9 cellular contexts compared by ENCODE assay signal in genomic region chr19:54325194-54325621, GRCh38. TPM values are rescaled to one million over a fixed set of nuclear protein-coding genes. Genes with fewer than 3 reads are reported as not detected.
DNase-seq lines count a peak whose midpoint lies in the region; ATAC-seq and TF ChIP-seq lines count a peak whose summit lies in the region.
"Had no signal": no experiment of that assay in that cellular context is flagged by ENCODE, and none has a peak within 500 bp of the region (broad histone marks: within the 10 kb centered on the region; RNA-seq: fewer than 3 reads in every experiment).

No MANE protein-coding gene starts in this region.

- H3K4me2 ChIP-seq in BLaER1 treated with 17β-estradiol and CSF1 and Interleukin-3, amounts not matched to agents 10 nM and 100 nM: peak overlapping the region; percentile 22 to 72 (median 55)
- H3K4me2 ChIP-seq in GM23338 (0 out of 2 replicates have a peak overlapping the region, but pooled peaks have one; percentile 50), OCI-LY3 (ENCODE audit: low read length) (peak overlapping the region; percentile 3; the same call in 1 of the 2 replicates)

- H3K27ac ChIP-seq in BLaER1 treated with 17β-estradiol and CSF1 and Interleukin-3, amounts not matched to agents 10 nM and 100 nM: peak overlapping the region in 10 of 11 experiments; percentile 34 to 73 (median 56); a peak in 16 of 22 replicates
- H3K27ac ChIP-seq in GM23338 (ENCODE audit: low read depth) (no peak overlapping the region), OCI-LY3 (ENCODE audit: low read length) (no peak overlapping the region), gastroesophageal sphincter (no peak overlapping the region)

- peaks cover 26% of the 10 kb centered on the region for H3K9me3 Mint-ChIP-seq in GM23338
- no peaks in the 10 kb centered on the region for H3K9me3 Mint-ChIP-seq in activated T-helper 17 cell treated with anti-CD3 and anti-CD28 coated beads, Interleukin-2, amount 50 U/mL, for 72 hours
- H3K9me3 Mint-ChIP-seq: IgD-negative memory B cell had no signal

- no peaks in the 10 kb centered on the region for H3K79me2 ChIP-seq in GM23338 (replicated peaks; ENCODE audit: insufficient read depth)
- no peaks in the 10 kb centered on the region for H3K79me2 ChIP-seq in OCI-LY3 (ENCODE audit: low read length)

- TF ChIP-seq EP300 in gastroesophageal sphincter (IDR thresholded peaks at IDR 0.05): no peak

- peaks cover 17% of the 10 kb centered on the region for H3K27me3 Mint-ChIP-seq in GM23338 (ENCODE audit: insufficient read depth, low read depth, poor library complexity)
- H3K27me3 Mint-ChIP-seq in activated T-helper 17 cell treated with anti-CD3 and anti-CD28 coated beads, Interleukin-2, amount 50 U/mL, for 72 hours: peaks cover 25% of the 10 kb centered on the region

- peaks cover 28 to 47% (median 40%) of the 10 kb centered on the region in 10 experiments for H3K4me1 ChIP-seq in BLaER1 treated with 17β-estradiol and CSF1 and Interleukin-3, amounts not matched to agents 10 nM and 100 nM
- peaks cover 16% of the 10 kb centered on the region for H3K4me1 ChIP-seq in GM23338 (ENCODE audit: insufficient read depth)
- peaks cover 35% of the 10 kb centered on the region for H3K4me1 ChIP-seq in OCI-LY3 (ENCODE audit: low read length)
- H3K4me1 ChIP-seq in gastroesophageal sphincter: no peaks in the 10 kb centered on the region

- H3K27me3 ChIP-seq in BLaER1 treated with 17β-estradiol and CSF1 and Interleukin-3, amounts not matched to agents 10 nM and 100 nM: no peaks in the 10 kb centered on the region
- 0 out of 2 replicates have a peak, but pooled peaks cover 6% of the 10 kb centered on the region for H3K27me3 ChIP-seq in GM23338 (ENCODE audit: insufficient read depth)
- H3K27me3 ChIP-seq in OCI-LY3 (ENCODE audit: low read depth, low read length): peaks cover 45% of the 10 kb centered on the region
- peaks cover 40% of the 10 kb centered on the region for H3K27me3 ChIP-seq in gastroesophageal sphincter

- H2AFZ ChIP-seq in GM23338 (no peak overlapping the region), OCI-LY3 (ENCODE audit: low read depth, low read length) (no peak overlapping the region)

- 0 out of 3 replicates have a peak overlapping the region, but pooled peaks have one; percentile 9 for H3K4me3 Mint-ChIP-seq in GM23338
- H3K4me3 Mint-ChIP-seq in activated T-helper 17 cell treated with anti-CD3 and anti-CD28 coated beads, Interleukin-2, amount 50 U/mL, for 72 hours: no peak overlapping the region

- no peak for TF ChIP-seq POLR2A in gastroesophageal sphincter (IDR thresholded peaks at IDR 0.05)

- peak overlapping the region in 6 of 11 experiments; percentile 17 to 53 (median 40); a peak in 10 of 22 replicates for H3K9ac ChIP-seq in BLaER1 treated with 17β-estradiol and CSF1 and Interleukin-3, amounts not matched to agents 10 nM and 100 nM
- no peak overlapping the region for H3K9ac ChIP-seq in OCI-LY3 (ENCODE audit: low read length)

- H3K4me3 ChIP-seq in BLaER1 treated with 17β-estradiol and CSF1 and Interleukin-3, amounts not matched to agents 10 nM and 100 nM: no peak overlapping the region
- H3K4me3 ChIP-seq in GM23338: no peak overlapping the region
- no peak overlapping the region for H3K4me3 ChIP-seq in OCI-LY3 (ENCODE audit: low read length)
- H3K4me3 ChIP-seq in gastroesophageal sphincter: no peak overlapping the region

- WGBS in gastroesophageal sphincter (ENCODE audit: low coverage in 1 of 2), 2 donors: 0 to 6% methylated on average over 3 of the region's 4 CpGs

- no peaks in the 10 kb centered on the region for H3F3A ChIP-seq in GM23338 (replicated peaks; ENCODE audit: low read depth)

- TF ChIP-seq CTCF in GM23338 (conservative IDR thresholded peaks at IDR 0.05; ENCODE audit: low read depth in 2 of 2) (peak; percentile 81 to 94), OCI-LY3 (IDR thresholded peaks at IDR 0.05; ENCODE audit: low read depth, low read length) (peak; percentile 96), gastroesophageal sphincter (IDR thresholded peaks at IDR 0.05) (peak in 3 of 4 experiments; percentile 41 to 75 (median 53))

- H3K27ac Mint-ChIP-seq in GM23338: no peak overlapping the region
- no peak overlapping the region for H3K27ac Mint-ChIP-seq in activated T-helper 17 cell treated with anti-CD3 and anti-CD28 coated beads, Interleukin-2, amount 50 U/mL, for 72 hours

- H3K9me3 ChIP-seq in BLaER1 treated with 17β-estradiol and CSF1 and Interleukin-3, amounts not matched to agents 10 nM and 100 nM (replicated peaks in 1 of 11): peaks cover 15 to 35% (median 30%) of the 10 kb centered on the region in 11 experiments; a peak in 19 of 22 replicates
- H3K9me3 ChIP-seq in OCI-LY3 (ENCODE audit: insufficient read depth, low read length): peaks cover 7% of the 10 kb centered on the region; the same call in 1 of the 2 replicates
- no peaks in the 10 kb centered on the region for H3K9me3 ChIP-seq in gastroesophageal sphincter

- ATAC-seq in GM23338 (peak; percentile 83), gastroesophageal sphincter (no peak), sciatic nerve (no peak), HG03159 (IDR thresholded peaks at IDR 0.05; ENCODE audit: unreplicated experiment) (no peak)
- ATAC-seq in activated T-helper 17 cell treated with anti-CD3 and anti-CD28 coated beads, Interleukin-2, amount 50 U/mL, for 72 hours (replicated peaks): peak; percentile 59

- no peaks in the 10 kb centered on the region for H4K20me1 ChIP-seq in BLaER1 treated with 17β-estradiol and CSF1 and Interleukin-3, amounts not matched to agents 10 nM and 100 nM
- H4K20me1 ChIP-seq in GM23338 (replicated peaks; ENCODE audit: insufficient read depth) (no peaks in the 10 kb centered on the region), OCI-LY3 (ENCODE audit: insufficient read depth, low read length) (no peaks in the 10 kb centered on the region)

- DNase-seq in GM23338 (ENCODE audit: low spot score) (peak; percentile 76), sciatic nerve (ENCODE audit: low spot score) (peak; percentile 46), cortex of kidney (lab: John Stamatoyannopoulos, UW) (no peak)

- H3K9me2 ChIP-seq in GM23338 (ENCODE audit: insufficient read depth): no peaks in the 10 kb centered on the region

- H3K36me3 Mint-ChIP-seq in GM23338 (ENCODE audit: low read depth): peaks cover 14% of the 10 kb centered on the region
- no peaks in the 10 kb centered on the region for H3K36me3 Mint-ChIP-seq in activated T-helper 17 cell treated with anti-CD3 and anti-CD28 coated beads, Interleukin-2, amount 50 U/mL, for 72 hours (ENCODE audit: low read depth)
- H3K36me3 Mint-ChIP-seq: IgD-negative memory B cell had no signal

- H3K36me3 ChIP-seq in BLaER1 treated with 17β-estradiol and CSF1 and Interleukin-3, amounts not matched to agents 10 nM and 100 nM: no peaks in the 10 kb centered on the region
- H3K36me3 ChIP-seq in GM23338 (ENCODE audit: insufficient read depth) (no peaks in the 10 kb centered on the region; the same call in none of the 2 replicates), OCI-LY3 (replicated peaks; ENCODE audit: low read depth, low read length) (no peaks in the 10 kb centered on the region), gastroesophageal sphincter (no peaks in the 10 kb centered on the region)

- peaks cover 20% of the 10 kb centered on the region for H3K4me1 Mint-ChIP-seq in GM23338
- peaks cover 8% of the 10 kb centered on the region for H3K4me1 Mint-ChIP-seq in activated T-helper 17 cell treated with anti-CD3 and anti-CD28 coated beads, Interleukin-2, amount 50 U/mL, for 72 hours

- intact Hi-C loops in sciatic nerve (cut with DNase I): no loop called here

TF ChIP-seq in GM23338, 12 proteins besides CTCF, POLR2A, EP300 and RAD21 (continues in another document):
- TF ChIP-seq ZNF114 (CRISPR knock-in tag; IDR thresholded peaks at IDR 0.05): no peak
- no peak for TF ChIP-seq POLR2AphosphoS5 (IDR thresholded peaks at IDR 0.05; ENCODE audit: low read depth)
- TF ChIP-seq ZNF331 (CRISPR knock-in tag; IDR thresholded peaks at IDR 0.05; ENCODE audit: low read depth): no peak
- TF ChIP-seq JUNB (IDR thresholded peaks at IDR 0.05; ENCODE audit: unreplicated experiment): no peak
- no peak for TF ChIP-seq EZH2phosphoT487 (IDR thresholded peaks at IDR 0.05; ENCODE audit: unreplicated experiment)
- no peak for TF ChIP-seq STAT1 (IDR thresholded peaks at IDR 0.05; ENCODE audit: unreplicated experiment)
- TF ChIP-seq EZH2 (IDR thresholded peaks at IDR 0.05; ENCODE audit: low read depth, unreplicated experiment): no peak

RNA-seq across cellular contexts. Expression of gene LILRA5, which starts 12.2 kb away (rescaled TPM):
- not detected in 2 replicates for total RNA-seq in GM23338 (2014; rRNA removed; shearing (Covaris generic))
- not detected in 2 replicates for polyA plus RNA-seq in GM23338 (2016; fragmentation: Nextera tagmentation; extraction: Ambion mirVana)
- not detected for total RNA-seq in activated T-helper 17 cell treated with anti-CD3 and anti-CD28 coated beads, Interleukin-2, amount 50 U/mL, for 72 hours
- total RNA-seq in gastroesophageal sphincter: 1 to 10 TPM in 3 of 4 donors, not detected in 1; 2.7 to 8.6 (median 2.8) TPM
- total RNA-seq in sciatic nerve: 5.3 TPM

RNA-seq across cellular contexts. Expression of gene LILRA4, which starts 13.8 kb away (rescaled TPM):
- total RNA-seq in GM23338 (2014; rRNA removed; shearing (Covaris generic)): not detected in 2 replicates
- polyA plus RNA-seq in GM23338 (2016; fragmentation: Nextera tagmentation; extraction: Ambion mirVana): not detected in 2 replicates
- total RNA-seq in activated T-helper 17 cell treated with anti-CD3 and anti-CD28 coated beads, Interleukin-2, amount 50 U/mL, for 72 hours: not detected
- total RNA-seq in gastroesophageal sphincter (not detected), sciatic nerve (2.1 TPM)

RNA-seq across cellular contexts. Expression of gene LAIR1, which starts 39.5 kb away (rescaled TPM):
- 1.3 TPM in 1 of 2 replicates, not detected in the other for total RNA-seq in GM23338 (2014; rRNA removed; shearing (Covaris generic))
- 0.10 TPM in 2 replicates for polyA plus RNA-seq in GM23338 (2016; fragmentation: Nextera tagmentation; extraction: Ambion mirVana)
- 10 to 100 TPM in 1 of 2 donors, 1 to 10 TPM in 1; 2.2 to 15.6 TPM for total RNA-seq in activated T-helper 17 cell treated with anti-CD3 and anti-CD28 coated beads, Interleukin-2, amount 50 U/mL, for 72 hours
- total RNA-seq in gastroesophageal sphincter (10 to 100 TPM in 2 of 4 donors, 1 to 10 TPM in 2; 4.8 to 22.5 (median 8.3) TPM), sciatic nerve (44.7 TPM)

RNA-seq across cellular contexts. Expression of gene LILRB2, which starts 44.3 kb away (rescaled TPM):
- not detected in 2 replicates for total RNA-seq in GM23338 (2014; rRNA removed; shearing (Covaris generic))
- polyA plus RNA-seq in GM23338 (2016; fragmentation: Nextera tagmentation; extraction: Ambion mirVana): not detected in 2 replicates
- not detected for total RNA-seq in activated T-helper 17 cell treated with anti-CD3 and anti-CD28 coated beads, Interleukin-2, amount 50 U/mL, for 72 hours
- total RNA-seq in gastroesophageal sphincter (1 to 10 TPM in 3 of 4 donors, under 1 TPM in 1; 0.93 to 5.0 (median 1.9) TPM), sciatic nerve (12.9 TPM)

Comparison
In these comparisons a context has a peak if more than half of its experiments do, and no peak if none do; other contexts are left out.
1. H3K27ac ChIP-seq: peak in BLaER1 treated with 17β-estradiol and CSF1 and Interleukin-3, amounts not matched to agents 10 nM and 100 nM (10 of 11); none in GM23338 (single experiment), OCI-LY3 (single experiment) and gastroesophageal sphincter (0 of 4).
2. H3K4me2 ChIP-seq: peak in every context shown above with its lines; median percentile 55 in BLaER1 treated with 17β-estradiol and CSF1 and Interleukin-3, amounts not matched to agents 10 nM and 100 nM; 50 in GM23338; 3 in OCI-LY3.
3. ATAC-seq: peak in GM23338 (single experiment) and activated T-helper 17 cell treated with anti-CD3 and anti-CD28 coated beads, Interleukin-2, amount 50 U/mL, for 72 hours (single experiment); none in gastroesophageal sphincter (single experiment), sciatic nerve (single experiment) and HG03159 (single experiment).
4. Peak in every context shown above with its lines, with median percentiles within 50 percentile points of each other: CTCF ChIP-seq.